ENCODE assay signal across 25 cellular contexts in the genomic region with DNA sequence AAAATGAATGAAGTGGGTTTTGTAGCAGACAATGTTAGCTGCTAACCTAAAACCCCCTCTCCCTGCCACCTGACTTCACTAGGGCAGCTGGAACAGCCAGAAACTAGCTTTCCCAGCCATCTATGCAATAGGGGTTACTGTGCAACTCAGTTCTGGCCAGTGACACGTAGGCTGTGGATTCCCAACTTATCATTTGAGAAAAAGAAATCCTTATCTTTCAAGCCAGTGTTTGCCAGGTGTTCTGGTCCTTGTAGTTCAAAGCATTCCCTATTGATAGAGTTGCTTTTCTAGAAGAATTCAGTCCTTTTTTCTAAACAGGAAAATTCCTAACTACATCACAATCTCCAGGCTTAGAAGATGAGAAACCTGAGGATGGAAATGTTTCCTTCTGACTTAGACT.
"Had no signal": no experiment of that assay in that cellular context is flagged by ENCODE, and none has a peak within 500 bp of the region (broad histone marks: within the 10 kb centered on the region; RNA-seq: fewer than 3 reads in every experiment).

No MANE protein-coding gene starts in this region.

- H3K9me3 ChIP-seq: colonic mucosa, esophagus muscularis mucosa, esophagus squamous epithelium, gastrocnemius medialis, gastroesophageal sphincter had no signal

- H3K27ac Mint-ChIP-seq: dendritic cell treated with granulocyte-macrophage colony-stimulating factor and Interleukin-4, amounts not matched to agents 40 ng/mL and 50 ng/mL, for 4 days; effector memory CD8-positive, alpha-beta T cell; endodermal cell had no signal

- H3K27me3 ChIP-seq: colonic mucosa, esophagus muscularis mucosa, esophagus squamous epithelium, foreskin keratinocyte, gastrocnemius medialis, gastroesophageal sphincter, heart left ventricle, heart right ventricle had no signal

- DNase-seq: colonic mucosa; cortex of kidney; dermis blood vessel endothelial cell; dorsolateral prefrontal cortex; effector CD4-positive, alpha-beta T cell; effector CD8-positive, alpha-beta T cell; effector memory CD4-positive, alpha-beta T cell; effector memory CD8-positive, alpha-beta T cell; endodermal cell; erythroblast; esophagus squamous epithelium; foreskin fibroblast; foreskin keratinocyte; foreskin melanocyte; gastrocnemius medialis; glutamatergic neuron; head of caudate nucleus; heart left ventricle; heart right ventricle had no signal

- H3K27me3 Mint-ChIP-seq: dendritic cell treated with granulocyte-macrophage colony-stimulating factor and Interleukin-4, amounts not matched to agents 40 ng/mL and 50 ng/mL, for 4 days; effector memory CD8-positive, alpha-beta T cell had no signal

- H3K27ac ChIP-seq: colonic mucosa, coronary artery, dorsolateral prefrontal cortex, epithelial cell of prostate, esophagus muscularis mucosa, esophagus squamous epithelium, foreskin keratinocyte, gastrocnemius medialis, gastroesophageal sphincter, heart left ventricle, heart right ventricle had no signal

- H3K36me3 ChIP-seq: colonic mucosa, esophagus muscularis mucosa, esophagus squamous epithelium, gastrocnemius medialis, gastroesophageal sphincter, heart left ventricle, heart right ventricle had no signal

- H3K4me1 ChIP-seq: colonic mucosa, esophagus muscularis mucosa, esophagus squamous epithelium, foreskin keratinocyte, gastrocnemius medialis, gastroesophageal sphincter, heart left ventricle, heart right ventricle had no signal

- ATAC-seq: effector memory CD8-positive, alpha-beta T cell; esophagus mucosa; foreskin keratinocyte; gastrocnemius medialis; gastroesophageal sphincter; heart left ventricle; heart right ventricle had no signal

- H3K4me1 Mint-ChIP-seq: endodermal cell had no signal

- H3K4me3 ChIP-seq: colonic mucosa, coronary artery, dorsolateral prefrontal cortex, esophagus muscularis mucosa, esophagus squamous epithelium, gastrocnemius medialis, gastroesophageal sphincter, heart left ventricle, heart right ventricle had no signal

- H3K4me3 Mint-ChIP-seq: dendritic cell treated with granulocyte-macrophage colony-stimulating factor and Interleukin-4, amounts not matched to agents 40 ng/mL and 50 ng/mL, for 4 days; effector memory CD8-positive, alpha-beta T cell; endodermal cell had no signal

- H3K9me3 Mint-ChIP-seq: effector memory CD8-positive, alpha-beta T cell had no signal
